Comparison of ENCODE assay signal across 19 cellular contexts in the genomic region with DNA sequence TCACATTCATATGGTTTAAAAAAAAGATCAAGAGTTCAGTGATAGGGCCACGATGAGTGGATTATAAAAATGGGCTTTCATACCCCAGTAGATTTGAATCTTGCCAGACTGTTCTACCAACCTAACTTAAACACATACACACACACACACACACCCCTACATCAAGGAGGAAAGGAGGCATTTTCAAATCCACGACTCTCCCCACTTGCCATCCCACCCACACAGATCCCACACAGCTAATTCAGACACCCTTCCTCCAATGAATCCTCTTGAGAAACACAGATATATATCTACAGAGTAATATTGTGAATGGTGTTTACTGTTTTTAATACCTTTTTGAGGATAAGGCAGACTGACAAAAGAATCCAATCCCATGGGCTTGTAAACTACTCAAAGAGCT. TPM values are rescaled to one million over a fixed set of nuclear protein-coding genes. Genes with fewer than 3 reads are reported as not detected.
DNase-seq lines count a peak whose midpoint lies in the region; FAIRE-seq and TF ChIP-seq lines count a peak whose summit lies in the region.
"Had no signal": no experiment of that assay in that cellular context is flagged by ENCODE, and none has a peak within 500 bp of the region (broad histone marks: within the 10 kb centered on the region; RNA-seq: fewer than 3 reads in every experiment).

No MANE protein-coding gene starts in this region.

- no peak overlapping the region for H3K14ac ChIP-seq in H1 (ENCODE audit: insufficient read length)

- H2BK5ac ChIP-seq in H1 (ENCODE audit: low read depth, low read length): peak overlapping the region; percentile 78; the same call in 1 of the 2 replicates

- H3K9ac ChIP-seq in HUES6 (ENCODE audit: low read length): peak overlapping the region; percentile 36
- no peak overlapping the region for H3K9ac ChIP-seq in H1 (replicated peaks in 1 of 4; ENCODE audit: extremely low read depth in 1 of 4, low read depth in 3 of 4, low read length in 3 of 4)
- H3K9ac ChIP-seq: BLaER1 treated with 17β-estradiol and CSF1 and Interleukin-3, amounts not matched to agents 10 nM and 100 nM had no signal

- H3K4me3 ChIP-seq in HAP-1: no peak overlapping the region
- H3K4me3 ChIP-seq in HUES6 (ENCODE audit: low read depth, low read length): no peak overlapping the region; the same call in 1 of the 2 replicates
- no peak overlapping the region for H3K4me3 ChIP-seq in H1 (ENCODE audit: extremely low read depth in 1 of 4, insufficient read depth in 2 of 4, low read depth in 3 of 4, low read length in 4 of 4)
- H3K4me3 ChIP-seq: BLaER1 treated with 17β-estradiol and CSF1 and Interleukin-3, amounts not matched to agents 10 nM and 100 nM had no signal

- H2BK120ac ChIP-seq in H1 (replicated peaks; ENCODE audit: low read depth, low read length): no peak overlapping the region

- TF ChIP-seq RAD21 in H1 (IDR thresholded peaks at IDR 0.05 in 1 of 2, conservative IDR thresholded peaks at IDR 0.05 in 1 of 2; ENCODE audit: low read depth in 2 of 2, low read length in 2 of 2): no peak

- no peaks in the 10 kb centered on the region for H4K20me1 ChIP-seq in H1 (replicated peaks in 1 of 2; ENCODE audit: control insufficient read depth in 1 of 2, insufficient read depth in 2 of 2, low read length in 2 of 2)
- H4K20me1 ChIP-seq: BLaER1 treated with 17β-estradiol and CSF1 and Interleukin-3, amounts not matched to agents 10 nM and 100 nM had no signal

- no peaks in the 10 kb centered on the region for H3K79me2 ChIP-seq in H1 (ENCODE audit: control insufficient read depth in 1 of 2, insufficient read depth in 2 of 2, low read length in 2 of 2)

- H3K4me1 ChIP-seq in HAP-1 (peaks cover 26% of the 10 kb centered on the region), HUES6 (ENCODE audit: control insufficient read depth, insufficient read depth, low read length) (peaks cover 60% of the 10 kb centered on the region), H1 (replicated peaks in 1 of 4; ENCODE audit: control insufficient read depth in 3 of 4, insufficient read depth in 4 of 4, low read length in 3 of 4) (peaks cover 4 to 22% (median 13%) of the 10 kb centered on the region in 4 experiments; a peak in 5 of 7 replicates)
- H3K4me1 ChIP-seq: BE2C; BLaER1 treated with 17β-estradiol and CSF1 and Interleukin-3, amounts not matched to agents 10 nM and 100 nM had no signal

- peak overlapping the region; percentile 59 for H3K4ac ChIP-seq in H1 (replicated peaks; ENCODE audit: insufficient read length, low read depth, low read length)

- H2BK12ac ChIP-seq in H1 (ENCODE audit: low read depth, low read length): no peak overlapping the region

- H2BK15ac ChIP-seq in H1 (ENCODE audit: low read length): no peak overlapping the region

- no peak overlapping the region for H2AK5ac ChIP-seq in H1 (ENCODE audit: low read depth, low read length)

- H3K27me3 ChIP-seq in HAP-1 (ENCODE audit: low read depth) (peaks cover 8% of the 10 kb centered on the region), HUES6 (ENCODE audit: control insufficient read depth, insufficient read depth, low read length) (peaks cover 7% of the 10 kb centered on the region; the same call in 1 of the 2 replicates), H1 (replicated peaks in 1 of 4; ENCODE audit: control insufficient read depth in 3 of 4, extremely low read depth in 1 of 4, insufficient read depth in 3 of 4, low read length in 3 of 4) (0 out of 7 replicates have a peak, but pooled peaks cover 0 to 2% (median under 1%) of the 10 kb centered on the region in 4 experiments)
- H3K27me3 ChIP-seq: BE2C had no signal

- POLR2A ChIA-PET in H1 (lab: Charles Lee; ENCODE audit: partially characterized antibody): no interaction called here

- H4K5ac ChIP-seq in H1 (ENCODE audit: insufficient read length, low read depth, low read length): peak overlapping the region; percentile 55

- no peak overlapping the region for H3K23ac ChIP-seq in H1 (ENCODE audit: insufficient read length)

- H3K27ac ChIP-seq in HUES6 (ENCODE audit: low read depth, low read length): peak overlapping the region; percentile 49
- no peak overlapping the region for H3K27ac ChIP-seq in H1 (ENCODE audit: low read depth, low read length)
- H3K27ac ChIP-seq: BLaER1 treated with 17β-estradiol and CSF1 and Interleukin-3, amounts not matched to agents 10 nM and 100 nM had no signal

- TF ChIP-seq EP300 in H1 (IDR thresholded peaks at IDR 0.05; ENCODE audit: borderline replicate concordance in 1 of 2, low read depth in 2 of 2, low read length in 2 of 2): no peak

- no peak overlapping the region for H4K91ac ChIP-seq in H1 (replicated peaks; ENCODE audit: insufficient read length, low read length)

- WGBS in H1 (ENCODE audit: extremely low coverage in 1 of 2, insufficient coverage in 1 of 2, insufficient read length in 1 of 2, insufficient replicate concordance in 2 of 2, low coverage in 1 of 2, low lambda C conversion rate in 2 of 2, missing lambda C conversion rate in 1 of 2), 2 experiments: 80% methylated on average over 1 of the region's 2 CpGs; no CpG with 5 or more reads in 1 of the 2 experiments

- no peaks in the 10 kb centered on the region for H3K36me3 ChIP-seq in HAP-1 (replicated peaks)
- H3K36me3 ChIP-seq in HUES6 (ENCODE audit: control insufficient read depth, insufficient read depth, low read length): no peaks in the 10 kb centered on the region
- H3K36me3 ChIP-seq in H1 (ENCODE audit: control insufficient read depth in 2 of 4, insufficient read depth in 4 of 4, low read length in 3 of 4): no peaks in the 10 kb centered on the region
- H3K36me3 ChIP-seq: BE2C; BLaER1 treated with 17β-estradiol and CSF1 and Interleukin-3, amounts not matched to agents 10 nM and 100 nM had no signal

- H3K9me3 ChIP-seq in HAP-1 (no peaks in the 10 kb centered on the region), HUES6 (ENCODE audit: control insufficient read depth, insufficient read depth, low read depth, low read length) (no peaks in the 10 kb centered on the region), H1 (ENCODE audit: insufficient read depth in 2 of 2, low read depth in 1 of 2, low read length in 1 of 2) (no peaks in the 10 kb centered on the region)
- H3K9me3 ChIP-seq: BE2C; BLaER1 treated with 17β-estradiol and CSF1 and Interleukin-3, amounts not matched to agents 10 nM and 100 nM had no signal

- H3K79me1 ChIP-seq in H1 (ENCODE audit: low read depth, low read length): no peaks in the 10 kb centered on the region

- CTCF ChIA-PET in H1 (lab: Charles Lee; ENCODE audit: partially characterized antibody): no interaction called here

- H3K4me2 ChIP-seq in H1 (ENCODE audit: insufficient read depth in 1 of 2, low read depth in 2 of 2, low read length in 2 of 2): peak overlapping the region in 1 of 2 experiments; percentile 60; a peak in 1 of 4 replicates
- H3K4me2 ChIP-seq: BLaER1 treated with 17β-estradiol and CSF1 and Interleukin-3, amounts not matched to agents 10 nM and 100 nM had no signal

- no peak overlapping the region for H4K8ac ChIP-seq in H1 (ENCODE audit: extremely low read depth, insufficient read depth, low read length)

- peak overlapping the region; percentile 71 for H3K18ac ChIP-seq in H1 (ENCODE audit: extremely low read depth, low read length)

- no peak overlapping the region for H3K56ac ChIP-seq in H1 (replicated peaks; ENCODE audit: insufficient read length, low read depth, low read length)

- H3K23me2 ChIP-seq in H1 (ENCODE audit: low read depth, low read length): peaks cover 1% of the 10 kb centered on the region; the same call in 1 of the 2 replicates

- in situ Hi-C loops in HAP-1 (cut with MboI; ENCODE audit: low sequenced_read_pairs): no loop called here

- DNase-seq in HAP-1 (ENCODE audit: low spot score in 2 of 2): peak; percentile 17 to 84
- DNase-seq in H1 (ENCODE audit: low read depth in 1 of 2, low spot score in 2 of 2): no peak
- no peak for DNase-seq in AG08396 (ENCODE audit: low spot score)
- DNase-seq in D341Med (ENCODE audit: low spot score): no peak
- no peak for DNase-seq in pons (ENCODE audit: low spot score)
- DNase-seq: BE2C; CD4-positive, alpha-beta T cell; CD8-positive, alpha-beta memory T cell; DMS153; DND-41; HCEC 1CT had no signal

- TF ChIP-seq CTCF in H1 (IDR thresholded peaks at IDR 0.05; ENCODE audit: control extremely low read depth in 1 of 3, insufficient read depth in 1 of 3, low read depth in 1 of 3, low read length in 3 of 3): no peak

- no peak overlapping the region for H2AFZ ChIP-seq in H1 (ENCODE audit: low read length)

- H2BK20ac ChIP-seq in H1 (ENCODE audit: low read length): no peak overlapping the region

- no peak for FAIRE-seq in H1 (lab: Jason Lieb, UNC)
- FAIRE-seq: G401.6, GM12892 had no signal

- TF ChIP-seq POLR2A in H1 (IDR thresholded peaks at IDR 0.05; ENCODE audit: control extremely low read depth in 1 of 2, low read depth in 2 of 2, low read length in 2 of 2): no peak

TF ChIP-seq in H1, 55 proteins besides CTCF, POLR2A, EP300 and RAD21:
- TF ChIP-seq SP2 (IDR thresholded peaks at IDR 0.05; ENCODE audit: low read length) (no peak), KDM5A (IDR thresholded peaks at IDR 0.05; ENCODE audit: low read length) (no peak)

RNA-seq across cellular contexts. Expression of a gene that starts 16.8 kb away (rescaled TPM):
- total RNA-seq in H1 (2021; fragmentation: NEBNext Ultra II Directional; extraction: Animal tissue kit (Norgen Biotek cat#: 25700)): not detected in 2 replicates
- not detected in 2 replicates for polyA plus RNA-seq in H1 (2011; rRNA removed)
- polyA plus RNA-seq in H1 (2011; cell fraction: cytosol; rRNA removed): not detected
- polyA plus RNA-seq in H1 (2011; cell fraction: nucleus; rRNA removed): 0.07 TPM
- polyA plus RNA-seq in H1 (2012, experiment 1 of 2): 0.07 TPM in 1 of 4 replicates, not detected in the others
- not detected for polyA plus RNA-seq in H1 (2012, experiment 2 of 2)
- not detected for polyA plus RNA-seq in H1 (2013, experiment 1 of 2)
- not detected for polyA plus RNA-seq in H1 (2013, experiment 2 of 2)
- not detected in 2 replicates for polyA minus RNA-seq in H1 (2011; rRNA and poly(A)+ RNA removed)
- not detected for polyA minus RNA-seq in H1 (2011; cell fraction: cytosol; rRNA and poly(A)+ RNA removed)
- not detected for polyA minus RNA-seq in H1 (2011; cell fraction: nucleus; rRNA and poly(A)+ RNA removed)
- total RNA-seq: A172; A673; CD4-positive, alpha-beta T cell; CD8-positive, alpha-beta memory T cell; H4 had no signal
- polyA plus RNA-seq: CD14-positive monocyte had no signal

Comparison
In these comparisons a context has a peak if more than half of its experiments do, and no peak if none do; other contexts are left out.
1. DNase-seq: peak in HAP-1 (2 of 2); none in H1 (0 of 2), AG08396 (single experiment), D341Med (single experiment) and pons (single experiment).